In genomic region chr21:17501107-17502006, GRCh38 we compare ENCODE assay signal across 1 cellular context.
TF ChIP-seq lines count a peak whose summit lies in the region.

No MANE protein-coding gene starts in this region.

TF ChIP-seq in HepG2, 621 proteins besides CTCF, POLR2A, EP300 and RAD21 (continued from another document and continues in another):
- TF ChIP-seq THAP9 (CRISPR knock-in tag; IDR thresholded peaks at IDR 0.05; ENCODE audit: borderline replicate concordance) (no peak), CHCHD3 (CRISPR knock-in tag; IDR thresholded peaks at IDR 0.05) (no peak), CSRNP1 (CRISPR knock-in tag; IDR thresholded peaks at IDR 0.05) (no peak), ZNF446 (CRISPR knock-in tag; IDR thresholded peaks at IDR 0.05) (no peak), DMAP1 (CRISPR knock-in tag; IDR thresholded peaks at IDR 0.05) (0 out of 2 replicates have a peak, but pooled peaks have one; percentile 48), ARID5B (CRISPR knock-in tag; IDR thresholded peaks at IDR 0.05) (peak; percentile 99), NFIB (CRISPR knock-in tag; IDR thresholded peaks at IDR 0.05; ENCODE audit: borderline replicate concordance) (no peak), SP140L (CRISPR knock-in tag; IDR thresholded peaks at IDR 0.05; ENCODE audit: borderline replicate concordance) (no peak), ZBTB44 (CRISPR knock-in tag; IDR thresholded peaks at IDR 0.05) (no peak), ZNF512B (CRISPR knock-in tag; IDR thresholded peaks at IDR 0.05; ENCODE audit: borderline replicate concordance) (no peak), ISL2 (CRISPR knock-in tag; IDR thresholded peaks at IDR 0.05) (peak; percentile 100), ZSCAN29 (CRISPR knock-in tag; conservative IDR thresholded peaks at IDR 0.05) (no peak), TSC22D2 (CRISPR knock-in tag; IDR thresholded peaks at IDR 0.05; ENCODE audit: borderline replicate concordance) (no peak), ZNF460 (CRISPR knock-in tag; IDR thresholded peaks at IDR 0.05; ENCODE audit: borderline replicate concordance) (no peak), CREB1 (IDR thresholded peaks at IDR 0.05) (no peak), CREB1 (CRISPR knock-in tag; IDR thresholded peaks at IDR 0.05) (peak; percentile 67), POLR2G (IDR thresholded peaks at IDR 0.05; ENCODE audit: low read depth, low read length) (no peak), RXRA (CRISPR knock-in tag; IDR thresholded peaks at IDR 0.05) (peak; percentile 22; the same call in 1 of the 2 replicates), NR3C1 (CRISPR knock-in tag; IDR thresholded peaks at IDR 0.05) (no peak), ZNF644 (CRISPR knock-in tag; IDR thresholded peaks at IDR 0.05; ENCODE audit: low read depth) (no peak), ARID3A (IDR thresholded peaks at IDR 0.05; ENCODE audit: low read depth, low read length) (peak; percentile 100), CAMTA2 (CRISPR knock-in tag; IDR thresholded peaks at IDR 0.05; ENCODE audit: borderline replicate concordance) (no peak), ZNF282 (IDR thresholded peaks at IDR 0.05; ENCODE audit: partially characterized antibody) (no peak), ZNF639 (CRISPR knock-in tag; conservative IDR thresholded peaks at IDR 0.05) (no peak), RBAK (CRISPR knock-in tag; IDR thresholded peaks at IDR 0.05) (no peak), ZNF629 (CRISPR knock-in tag; conservative IDR thresholded peaks at IDR 0.05) (peak; percentile 46; the same call in 1 of the 2 replicates), ZNF414 (CRISPR knock-in tag; IDR thresholded peaks at IDR 0.05) (0 out of 2 replicates have a peak, but pooled peaks have one; percentile 43), SRY (CRISPR knock-in tag; IDR thresholded peaks at IDR 0.05) (no peak), ZNF44 (CRISPR knock-in tag; IDR thresholded peaks at IDR 0.05) (no peak), ZNF276 (CRISPR knock-in tag; IDR thresholded peaks at IDR 0.05; ENCODE audit: low read depth) (no peak), SOX6 (IDR thresholded peaks at IDR 0.05) (no peak), SOX6 (CRISPR knock-in tag; IDR thresholded peaks at IDR 0.05) (peak; percentile 95), TERF1 (CRISPR knock-in tag; IDR thresholded peaks at IDR 0.05) (no peak), SATB2 (CRISPR knock-in tag; IDR thresholded peaks at IDR 0.05) (no peak), LBX2 (CRISPR knock-in tag; IDR thresholded peaks at IDR 0.05; ENCODE audit: borderline replicate concordance) (no peak), SKI (IDR thresholded peaks at IDR 0.05; ENCODE audit: partially characterized antibody) (peak; percentile 60), ELF4 (CRISPR knock-in tag; IDR thresholded peaks at IDR 0.05; ENCODE audit: borderline replicate concordance) (no peak), NRL (CRISPR knock-in tag; IDR thresholded peaks at IDR 0.05; ENCODE audit: borderline replicate concordance) (no peak), SP1 (IDR thresholded peaks at IDR 0.05) (no peak), SP1 (CRISPR knock-in tag; IDR thresholded peaks at IDR 0.05) (no peak), ZNF543 (CRISPR knock-in tag; IDR thresholded peaks at IDR 0.05) (no peak), SIX1 (CRISPR knock-in tag; IDR thresholded peaks at IDR 0.05; ENCODE audit: borderline replicate concordance) (peak; percentile 90), SUZ12 (IDR thresholded peaks at IDR 0.05; ENCODE audit: low read depth, low read length) (no peak), FOSL2 (CRISPR knock-in tag; IDR thresholded peaks at IDR 0.05) (peak; percentile 100), RFXANK (CRISPR knock-in tag; IDR thresholded peaks at IDR 0.05) (no peak)
